ENCODE assay signal across 12 cellular contexts in the genomic region with DNA sequence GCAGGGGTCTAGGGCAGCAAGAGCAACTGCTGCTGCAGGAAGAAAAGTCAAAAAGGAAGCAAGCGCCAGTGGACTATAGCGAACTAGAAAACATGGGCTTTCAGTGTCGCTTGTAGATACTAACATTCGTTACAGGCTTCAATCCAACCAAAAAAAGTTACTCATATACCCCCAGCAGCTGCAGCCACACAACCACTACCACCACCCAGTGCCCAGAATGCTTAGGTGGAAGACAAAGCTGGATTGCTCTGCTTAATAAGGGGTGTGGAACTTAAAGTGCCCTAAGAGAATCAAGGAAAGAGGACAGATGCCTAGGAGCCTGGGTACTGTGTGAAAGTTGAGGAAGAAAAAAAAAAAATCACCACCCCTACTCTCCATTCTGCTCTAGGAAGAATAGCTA.
"Had no signal": no experiment of that assay in that cellular context is flagged by ENCODE, and none has a peak within 500 bp of the region (broad histone marks: within the 10 kb centered on the region; RNA-seq: fewer than 3 reads in every experiment).

No MANE protein-coding gene starts in this region.

- H3K9me3 ChIP-seq: tibial artery had no signal

- H3K27ac ChIP-seq: tibial artery had no signal

- H3K4me3 ChIP-seq: tibial artery had no signal

- H3K4me1 ChIP-seq: tibial artery had no signal

- H3K4me3 Mint-ChIP-seq: activated CD4-positive, alpha-beta memory T cell treated with anti-CD3 and anti-CD28 coated beads for 36 hours; activated naive CD8-positive, alpha-beta T cell; neural crest cell had no signal

- DNase-seq: activated CD4-positive, alpha-beta memory T cell treated with anti-CD3 and anti-CD28 coated beads for 36 hours; activated CD4-positive, alpha-beta T cell treated with anti-CD3 and anti-CD28 coated beads for 1 hour; activated T-cell treated with anti-CD3 and anti-CD28 coated beads for 4 hours; effector CD8-positive, alpha-beta T cell; stimulated activated CD4-positive, alpha-beta T cell treated with anti-CD3 and anti-CD28 coated beads, Interleukin-2, amount 100 ng/mL, for 24 hours; stimulated activated naive CD4-positive, alpha-beta T cell treated with Interleukin-2 at 50 U/mL for 16 hours; substantia nigra; T1000; tibial artery had no signal

- H3K27me3 ChIP-seq: tibial artery had no signal

- H3K9me3 Mint-ChIP-seq: neural crest cell had no signal

- H3K27me3 Mint-ChIP-seq: activated CD4-positive, alpha-beta memory T cell treated with anti-CD3 and anti-CD28 coated beads for 36 hours; activated naive CD8-positive, alpha-beta T cell had no signal

- H3K36me3 Mint-ChIP-seq: activated CD4-positive, alpha-beta memory T cell treated with anti-CD3 and anti-CD28 coated beads for 36 hours; activated naive CD8-positive, alpha-beta T cell had no signal

- H3K36me3 ChIP-seq: tibial artery had no signal

- H3K27ac Mint-ChIP-seq: activated CD4-positive, alpha-beta memory T cell treated with anti-CD3 and anti-CD28 coated beads for 36 hours; activated naive CD8-positive, alpha-beta T cell had no signal

- ATAC-seq: left lobe of liver had no signal
